Comparison of ENCODE assay signal across 1 cellular context in genomic region chr1:31645274-31645568, GRCh38.
TF ChIP-seq lines count a peak whose summit lies in the region.

No MANE protein-coding gene starts in this region.

TF ChIP-seq in GM12878, 131 proteins besides CTCF, POLR2A, EP300 and RAD21:
- TF ChIP-seq TARDBP (IDR thresholded peaks at IDR 0.05; ENCODE audit: borderline replicate concordance) (no peak), MEF2A (IDR thresholded peaks at IDR 0.05; ENCODE audit: insufficient read depth, low read depth, low read length) (no peak), STAT3 (IDR thresholded peaks at IDR 0.05; ENCODE audit: low read depth, low read length) (peak; percentile 85; the same call in 1 of the 2 replicates), RAD51 (IDR thresholded peaks at IDR 0.05) (no peak), NKRF (conservative IDR thresholded peaks at IDR 0.05) (peak; percentile 71), KLF5 (IDR thresholded peaks at IDR 0.05; ENCODE audit: partially characterized antibody) (no peak), CEBPZ (IDR thresholded peaks at IDR 0.05; ENCODE audit: low read depth, low read length) (no peak), FOXK2 (IDR thresholded peaks at IDR 0.05) (no peak), ZNF622 (IDR thresholded peaks at IDR 0.05) (no peak), ATF7 (IDR thresholded peaks at IDR 0.05; ENCODE audit: low read depth) (no peak), BMI1 (IDR thresholded peaks at IDR 0.05; ENCODE audit: borderline replicate concordance) (peak; percentile 94), BACH1 (IDR thresholded peaks at IDR 0.05; ENCODE audit: borderline replicate concordance) (0 out of 2 replicates have a peak, but pooled peaks have one; percentile 11), PAX8 (IDR thresholded peaks at IDR 0.05) (no peak), RB1 (IDR thresholded peaks at IDR 0.05; ENCODE audit: borderline replicate concordance) (0 out of 2 replicates have a peak, but pooled peaks have one; percentile 20), NR2F1 (conservative IDR thresholded peaks at IDR 0.05) (no peak), ELK1 (IDR thresholded peaks at IDR 0.05; ENCODE audit: low read depth, low read length) (no peak)
